In genomic region chr3:40450438-40450837, GRCh38 we compare ENCODE assay signal across 33 cellular contexts.
"Had no signal": no experiment of that assay in that cellular context is flagged by ENCODE, and none has a peak within 500 bp of the region (broad histone marks: within the 10 kb centered on the region; RNA-seq: fewer than 3 reads in every experiment).

No MANE protein-coding gene starts in this region.

- ATAC-seq: activated CD4-positive, alpha-beta T cell treated with anti-CD3 and anti-CD28 coated beads for 36 hours; activated CD8-positive, alpha-beta T cell treated with anti-CD3 and anti-CD28 coated beads, Interleukin-2, amount 10 ng/mL, durations not matched to agents 7 days and 5 days; activated naive CD4-positive, alpha-beta T cell treated with anti-CD3 and anti-CD28 coated beads, Interleukin-2, amount 50 U/mL, for 72 hours; PC-3 had no signal

- H3K27ac ChIP-seq: adrenal gland, Peyer's patch, SJSA1 had no signal

- DNase-seq: activated CD4-positive, alpha-beta T cell treated with anti-CD3 and anti-CD28 coated beads for 36 hours; activated CD4-positive, alpha-beta T cell treated with anti-CD3 and anti-CD28 coated beads, Interleukin-2, amount 10 ng/mL, durations not matched to agents 7 days and 5 days; activated CD4-positive, alpha-beta T cell treated with anti-CD3 and anti-CD28 coated beads, Interleukin-2, amount 50 U/mL, for 48 hours; activated CD8-positive, alpha-beta T cell treated with anti-CD3 and anti-CD28 coated beads, Interleukin-2, amount 10 ng/mL, durations not matched to agents 7 days and 5 days; activated gamma-delta T cell treated with Interleukin-2 at 50 U/mL for 16 hours; activated naive CD4-positive, alpha-beta T cell treated with anti-CD3 and anti-CD28 coated beads for 36 hours; activated T-cell treated with anti-CD3 and anti-CD28 coated beads, Interleukin-2, amount 50 U/mL, for 24 hours; adrenal gland; central memory CD4-positive, alpha-beta T cell; KG1; MM.1S; MV-4-11; NCI-H1092; NCI-H1436 treated with DMSO at 0.1 percent for 48 hours; NCI-H187; NCI-H2029 treated with DMSO at 0.1 percent for 48 hours; NCI-H510A; NCI-H526; NCI-H748 treated with DMSO at 0.1 percent for 48 hours; NK-92 treated with Interleukin-12 subunit alpha and Interleukin-12 subunit beta, amount 100 ng/mL, for 24 hours; PC-3; Peyer's patch; RPMI8226; SHP77 treated with DMSO at 0.1 percent for 48 hours; SK-N-SH had no signal

- H3K27ac Mint-ChIP-seq: activated CD4-positive, alpha-beta T cell treated with anti-CD3 and anti-CD28 coated beads for 36 hours; activated CD4-positive, alpha-beta T cell treated with anti-CD3 and anti-CD28 coated beads, Interleukin-2, amount 10 ng/mL, durations not matched to agents 7 days and 5 days; activated naive CD4-positive, alpha-beta T cell treated with anti-CD3 and anti-CD28 coated beads for 36 hours; activated T-cell treated with anti-CD3 and anti-CD28 coated beads, Interleukin-2, amount 50 U/mL, for 24 hours; T-helper 1 cell treated with Interleukin-12 subunit alpha and Interleukin-12 subunit beta and Interleukin-4 antibody, amounts not matched to agents 30 μg/mL and 1 μg/mL, for 36 hours; T-helper 2 cell treated with Interferon-gamma antibody and Interleukin-4, amounts not matched to agents 5 μg/mL and 100 μg/mL, for 36 hours had no signal

- H3K4me3 Mint-ChIP-seq: activated CD4-positive, alpha-beta T cell treated with anti-CD3 and anti-CD28 coated beads for 36 hours; activated CD4-positive, alpha-beta T cell treated with anti-CD3 and anti-CD28 coated beads, Interleukin-2, amount 10 ng/mL, durations not matched to agents 7 days and 5 days; activated CD8-positive, alpha-beta T cell treated with anti-CD3 and anti-CD28 coated beads, Interleukin-2, amount 10 ng/mL, durations not matched to agents 7 days and 5 days; activated naive CD4-positive, alpha-beta T cell treated with anti-CD3 and anti-CD28 coated beads for 36 hours; activated T-cell treated with anti-CD3 and anti-CD28 coated beads, Interleukin-2, amount 50 U/mL, for 24 hours; T-helper 1 cell treated with Interleukin-12 subunit alpha and Interleukin-12 subunit beta and Interleukin-4 antibody, amounts not matched to agents 30 μg/mL and 1 μg/mL, for 36 hours; T-helper 2 cell treated with Interferon-gamma antibody and Interleukin-4, amounts not matched to agents 5 μg/mL and 100 μg/mL, for 36 hours had no signal

- H3K27me3 Mint-ChIP-seq: activated CD4-positive, alpha-beta T cell treated with anti-CD3 and anti-CD28 coated beads for 36 hours; activated CD4-positive, alpha-beta T cell treated with anti-CD3 and anti-CD28 coated beads, Interleukin-2, amount 10 ng/mL, durations not matched to agents 7 days and 5 days; activated T-cell treated with anti-CD3 and anti-CD28 coated beads, Interleukin-2, amount 50 U/mL, for 24 hours; brain; IgD-negative memory B cell had no signal

- FAIRE-seq: bronchial epithelial cell, TTC549 had no signal

- H3K9me3 Mint-ChIP-seq: activated CD4-positive, alpha-beta T cell treated with anti-CD3 and anti-CD28 coated beads, Interleukin-2, amount 10 ng/mL, durations not matched to agents 7 days and 5 days; activated naive CD4-positive, alpha-beta T cell treated with anti-CD3 and anti-CD28 coated beads for 36 hours; activated naive CD4-positive, alpha-beta T cell treated with anti-CD3 and anti-CD28 coated beads, Interleukin-2, amount 50 U/mL, for 72 hours; activated T-cell treated with anti-CD3 and anti-CD28 coated beads, Interleukin-2, amount 50 U/mL, for 24 hours; brain; IgD-negative memory B cell; T-helper 1 cell treated with Interleukin-12 subunit alpha and Interleukin-12 subunit beta and Interleukin-4 antibody, amounts not matched to agents 30 μg/mL and 1 μg/mL, for 36 hours; T-helper 2 cell treated with Interferon-gamma antibody and Interleukin-4, amounts not matched to agents 5 μg/mL and 100 μg/mL, for 36 hours had no signal
